18 cellular contexts compared by ENCODE assay signal in the genomic region with DNA sequence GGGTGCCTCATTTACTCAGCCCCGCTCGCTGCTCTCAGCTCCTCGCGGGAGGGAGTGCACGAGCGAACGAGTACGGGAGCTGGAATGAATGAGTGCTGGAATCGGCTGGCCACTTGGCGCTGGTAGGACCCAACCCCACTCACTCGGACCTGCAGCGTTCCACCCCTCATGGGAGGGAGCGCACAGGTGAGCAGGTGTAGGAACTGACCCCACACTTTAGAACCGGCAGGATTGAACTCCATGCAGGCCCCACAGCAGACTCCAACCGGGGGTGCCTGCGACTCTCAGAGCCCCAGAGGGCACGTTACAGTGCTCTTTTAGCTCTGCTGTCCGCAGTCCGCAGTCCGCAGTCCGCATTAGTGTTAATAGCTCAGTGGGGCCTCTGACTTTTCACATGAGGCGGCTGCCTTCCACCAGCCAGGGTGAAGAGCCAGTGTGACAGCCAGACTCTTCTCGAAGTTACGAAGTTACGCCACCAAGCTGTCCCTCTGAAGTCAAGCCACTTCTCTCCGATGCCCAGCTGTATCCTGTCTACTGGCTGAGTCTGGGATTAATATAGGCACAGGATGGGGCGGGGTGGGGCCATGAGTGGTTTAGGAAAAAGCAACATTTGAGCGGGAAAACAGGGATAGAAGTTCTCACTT.
DNase-seq lines count a peak whose midpoint lies in the region; ATAC-seq, FAIRE-seq and TF ChIP-seq lines count a peak whose summit lies in the region.
"Had no signal": no experiment of that assay in that cellular context is flagged by ENCODE, and none has a peak within 500 bp of the region (broad histone marks: within the 10 kb centered on the region; RNA-seq: fewer than 3 reads in every experiment).

No MANE protein-coding gene starts in this region.

- no peaks in the 10 kb centered on the region for H3K9me3 ChIP-seq in IMR-90 (ENCODE audit: control insufficient read depth, insufficient read depth, low read length)
- H3K9me3 ChIP-seq in endothelial cell of umbilical vein (replicated peaks; ENCODE audit: control insufficient read depth, insufficient read depth, low read length): no peaks in the 10 kb centered on the region
- H3K9me3 ChIP-seq: ascending aorta, SK-N-SH had no signal

- TF ChIP-seq POLR2A in IMR-90 (IDR thresholded peaks at IDR 0.05; ENCODE audit: low read depth, low read length) (no peak), endothelial cell of umbilical vein (IDR thresholded peaks at IDR 0.05; ENCODE audit: low read depth, low read length) (no peak)

- intact Hi-C loops in IMR-90 (cut with micrococcal nuclease): no loop called here
- intact Hi-C loops in endothelial cell of umbilical vein (cut with micrococcal nuclease): no loop called here

- H3K27me3 ChIP-seq in IMR-90 (ENCODE audit: control insufficient read depth, insufficient read depth, low read length) (no peaks in the 10 kb centered on the region), endothelial cell of umbilical vein (ENCODE audit: control insufficient read depth in 2 of 2, insufficient read depth in 2 of 2, low read length in 2 of 2) (peaks cover 0 to 4% of the 10 kb centered on the region in 2 experiments), kidney epithelial cell (ENCODE audit: control insufficient read depth, insufficient read depth, low read length) (no peaks in the 10 kb centered on the region)
- H3K27me3 ChIP-seq: ascending aorta had no signal

- dilution Hi-C loops in IMR-90 (cut with HindIII; ENCODE audit: low sequenced_read_pairs, unreplicated experiment) (no loop called here), endothelial cell of umbilical vein (cut with MboI; ENCODE audit: extremely low pct_ligation_motif_present, low sequenced_read_pairs) (no loop called here)

- H3K9me1 ChIP-seq in IMR-90 (ENCODE audit: insufficient read depth, low read length) (no peaks in the 10 kb centered on the region), endothelial cell of umbilical vein (replicated peaks; ENCODE audit: control insufficient read depth, extremely low read depth, insufficient read depth, low read length) (no peaks in the 10 kb centered on the region)

- no peak overlapping the region for H3K9ac ChIP-seq in IMR-90 (ENCODE audit: low read depth, low read length)
- H3K9ac ChIP-seq in endothelial cell of umbilical vein (replicated peaks; ENCODE audit: extremely low read depth, insufficient read depth, low read length): no peak overlapping the region
- H3K9ac ChIP-seq: SK-N-SH had no signal

- no peak overlapping the region for H3K14ac ChIP-seq in IMR-90 (replicated peaks; ENCODE audit: low read depth, low read length)

- TF ChIP-seq CTCF in IMR-90 (conservative IDR thresholded peaks at IDR 0.05; ENCODE audit: low read depth, low read length) (no peak), endothelial cell of umbilical vein (IDR thresholded peaks at IDR 0.05; ENCODE audit: extremely low read depth in 1 of 2, insufficient read depth in 1 of 2, low read depth in 1 of 2, low read length in 2 of 2) (no peak), kidney epithelial cell (IDR thresholded peaks at IDR 0.05; ENCODE audit: insufficient read depth, low read length, poor library complexity, severe bottlenecking) (no peak), retinal pigment epithelial cell (conservative IDR thresholded peaks at IDR 0.05; ENCODE audit: low read depth, low read length) (no peak)

- H3K23ac ChIP-seq in IMR-90 (ENCODE audit: low read depth, low read length): no peak overlapping the region

- POLR2A ChIA-PET in IMR-90 (lab: Charles Lee; ENCODE audit: unreplicated experiment) (no interaction called here), endothelial cell of umbilical vein (lab: Charles Lee) (no interaction called here)

- no peak overlapping the region for H4K8ac ChIP-seq in IMR-90 (ENCODE audit: low read depth in 2 of 2, low read length in 2 of 2)

- no peaks in the 10 kb centered on the region; the same call in 1 of the 2 replicates for H3K4me1 ChIP-seq in IMR-90 (ENCODE audit: control insufficient read depth, insufficient read depth, low read length)
- H3K4me1 ChIP-seq in endothelial cell of umbilical vein (ENCODE audit: control insufficient read depth, extremely low read depth, insufficient read depth, low read length): peaks cover 2% of the 10 kb centered on the region
- H3K4me1 ChIP-seq: ascending aorta had no signal

- H2AK5ac ChIP-seq in IMR-90 (ENCODE audit: low read depth, low read length): no peak overlapping the region

- H2AK9ac ChIP-seq in IMR-90 (replicated peaks; ENCODE audit: low read depth, low read length, poor library complexity): no peak overlapping the region

- H2BK120ac ChIP-seq in IMR-90 (ENCODE audit: low read depth, low read length): no peak overlapping the region

- H3K4ac ChIP-seq in IMR-90 (ENCODE audit: low read depth, low read length): no peak overlapping the region

- no peak overlapping the region for H3K18ac ChIP-seq in IMR-90 (ENCODE audit: low read depth, low read length)

- CTCF ChIA-PET in IMR-90 (lab: Yijun Ruan, JAX) (no interaction called here), endothelial cell of umbilical vein (lab: Charles Lee) (interaction anchor here (0.6 to 1.4 kb wide), 5 partner anchors 8 to 233 kb away, joined by 3 to 8 read pairs (median 4); no protein-coding TSS in a partner anchor)

- TF ChIP-seq RAD21 in IMR-90 (IDR thresholded peaks at IDR 0.05; ENCODE audit: low read length): no peak

- no peaks in the 10 kb centered on the region for H3K79me2 ChIP-seq in endothelial cell of umbilical vein (ENCODE audit: control insufficient read depth, insufficient read depth, low read length)

- H4K5ac ChIP-seq in IMR-90 (ENCODE audit: low read depth, low read length): no peak overlapping the region

- H3K27ac ChIP-seq in IMR-90 (ENCODE audit: insufficient read depth, low read length): no peak overlapping the region
- no peak overlapping the region for H3K27ac ChIP-seq in endothelial cell of umbilical vein (ENCODE audit: insufficient read depth, low read depth, low read length)
- H3K27ac ChIP-seq: ascending aorta had no signal

- no peak for FAIRE-seq in endothelial cell of umbilical vein (lab: Jason Lieb, UNC)
- FAIRE-seq: endometrium, GM12878 had no signal

- H2BK15ac ChIP-seq in IMR-90 (ENCODE audit: low read depth, low read length): no peak overlapping the region

- in situ Hi-C loops in IMR-90 (cut with MboI; ENCODE audit: low sequenced_read_pairs): no loop called here

- no peaks in the 10 kb centered on the region for H3K79me1 ChIP-seq in IMR-90 (ENCODE audit: low read depth in 1 of 2, low read length in 2 of 2)

- H3K4me3 ChIP-seq in IMR-90 (ENCODE audit: insufficient read depth, low read depth, low read length) (no peak overlapping the region), endothelial cell of umbilical vein (replicated peaks in 1 of 3; ENCODE audit: insufficient read depth in 1 of 3, low read depth in 1 of 3, low read length in 3 of 3) (peak overlapping the region in 1 of 3 experiments; percentile 8), kidney epithelial cell (ENCODE audit: low read depth, low read length) (peak overlapping the region; percentile 21), retinal pigment epithelial cell (ENCODE audit: low read length) (peak overlapping the region; percentile 44)
- H3K4me3 ChIP-seq: ascending aorta, GM12878 had no signal

- 16% methylated on average over 3 of the region's 28 CpGs; no CpG with 5 or more reads in 1 of the 2 experiments for WGBS in IMR-90 (ENCODE audit: extremely low coverage in 2 of 2, insufficient read length in 1 of 2), 2 experiments

- no peak overlapping the region for H4K91ac ChIP-seq in IMR-90 (ENCODE audit: insufficient read depth, low read depth, low read length)

- H2AFZ ChIP-seq in IMR-90 (replicated peaks; ENCODE audit: low read length, poor library complexity): peak overlapping the region; percentile 82
- peak overlapping the region; percentile 77 for H2AFZ ChIP-seq in endothelial cell of umbilical vein (ENCODE audit: low read depth, low read length)

- ATAC-seq in IMR-90 (ENCODE audit: low read depth) (no peak), HG03039 (IDR thresholded peaks at IDR 0.05; ENCODE audit: unreplicated experiment) (no peak)
- ATAC-seq: activated CD4-positive, CD25-positive, alpha-beta regulatory T cell treated with anti-CD3 and anti-CD28 coated beads, Interleukin-2, amount 50 U/mL, for 24 hours; GM12878; naive thymus-derived CD8-positive, alpha-beta T cell had no signal

- H3K36me3 ChIP-seq in IMR-90 (ENCODE audit: control insufficient read depth, insufficient read depth, low read length) (no peaks in the 10 kb centered on the region), endothelial cell of umbilical vein (ENCODE audit: control insufficient read depth in 2 of 2, extremely low read depth in 1 of 2, insufficient read depth in 2 of 2, low read length in 2 of 2) (no peaks in the 10 kb centered on the region), kidney epithelial cell (ENCODE audit: control insufficient read depth, insufficient read depth, low read length) (no peaks in the 10 kb centered on the region)
- H3K36me3 ChIP-seq: ascending aorta had no signal

- DNase-seq in IMR-90 (no peak), endothelial cell of umbilical vein (ENCODE audit: low read depth, low spot score) (peak; percentile 7), kidney epithelial cell (ENCODE audit: low read depth) (no peak), retinal pigment epithelial cell (ENCODE audit: low read depth) (no peak), NCI-H748 (lab: John Stamatoyannopoulos, UW; ENCODE audit: unreplicated experiment) (no peak)
- no peak for DNase-seq in stimulated activated naive CD4-positive, alpha-beta T cell (lab: John Stamatoyannopoulos, UW)
- DNase-seq in central memory CD4-positive, alpha-beta T cell: no peak
- DNase-seq: DMS79; HCEC 1CT; naive thymus-derived CD8-positive, alpha-beta T cell; NCI-H187; SK-N-SH; stimulated activated CD8-positive, alpha-beta memory T cell treated with anti-CD3 and anti-CD28 coated beads, Interleukin-4, amount 100 ng/mL, for 48 hours had no signal

- BruUV-seq in IMR-90 (replicated peaks; lab: Mats Ljungman, UMichigan) (no TSS peak), endothelial cell of umbilical vein (replicated peaks; lab: Mats Ljungman, UMichigan) (no TSS peak)

- H3K56ac ChIP-seq in IMR-90 (ENCODE audit: extremely low read depth, insufficient read depth, low read length): no peak overlapping the region

- H2BK20ac ChIP-seq in IMR-90 (ENCODE audit: low read depth, low read length): no peak overlapping the region

- H4K20me1 ChIP-seq in IMR-90 (ENCODE audit: insufficient read depth, low read length) (no peaks in the 10 kb centered on the region), endothelial cell of umbilical vein (replicated peaks; ENCODE audit: control insufficient read depth, extremely low read depth, insufficient read depth, low read length) (no peaks in the 10 kb centered on the region)

- H3K4me2 ChIP-seq in IMR-90 (ENCODE audit: low read depth, low read length): no peak overlapping the region
- H3K4me2 ChIP-seq in endothelial cell of umbilical vein (ENCODE audit: insufficient read depth, low read length): peak overlapping the region; percentile 73
- H3K4me2 ChIP-seq: SK-N-SH had no signal

- no peak overlapping the region for H2BK5ac ChIP-seq in IMR-90 (ENCODE audit: low read depth, low read length, poor library complexity, severe bottlenecking)

TF ChIP-seq in IMR-90, 13 proteins besides CTCF, POLR2A, EP300 and RAD21 (continues in another document):
- no peak for TF ChIP-seq CHD1 (IDR thresholded peaks at IDR 0.05; ENCODE audit: low read depth, low read length)

TF ChIP-seq in endothelial cell of umbilical vein, 7 proteins besides CTCF, POLR2A, EP300 and RAD21 (continues in another document):
- TF ChIP-seq EZH2 (IDR thresholded peaks at IDR 0.05; ENCODE audit: borderline replicate concordance, low read depth, low read length, severe bottlenecking): no peak
